Comparison of ENCODE assay signal across 24 cellular contexts in the genomic region with DNA sequence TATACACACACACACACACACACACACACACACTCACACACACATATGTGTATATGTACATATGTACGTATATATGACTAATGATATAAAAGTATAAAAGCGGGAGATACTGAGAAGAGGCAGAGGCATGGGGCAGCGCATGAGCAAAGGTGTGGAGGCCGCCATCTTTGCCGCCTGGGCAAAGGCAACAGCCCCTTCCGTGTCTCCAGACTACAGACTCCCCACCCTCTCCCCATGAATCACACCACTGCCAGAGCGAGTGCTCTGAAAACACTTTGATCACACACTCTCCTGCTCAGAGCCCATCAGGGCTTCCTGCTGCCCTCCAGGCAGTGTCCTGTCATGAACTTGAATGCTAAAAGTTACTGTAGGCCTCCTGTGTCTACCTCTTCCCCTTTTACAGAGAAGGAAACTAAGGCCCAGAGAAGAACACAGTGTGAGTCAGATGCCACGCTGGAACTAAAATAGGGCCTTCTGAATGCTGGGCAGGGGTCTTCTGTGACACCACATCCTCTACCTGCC. TPM values are rescaled to one million over a fixed set of nuclear protein-coding genes. Genes with fewer than 3 reads are reported as not detected.
A peak's percentile ranks its signal among the peaks of the same experiment; 100 is the strongest.
DNase-seq lines count a peak whose midpoint lies in the region; ATAC-seq and TF ChIP-seq lines count a peak whose summit lies in the region.
"Had no signal": no experiment of that assay in that cellular context is flagged by ENCODE, and none has a peak within 500 bp of the region (broad histone marks: within the 10 kb centered on the region; RNA-seq: fewer than 3 reads in every experiment).

No MANE protein-coding gene starts in this region.

- no peak overlapping the region for H2AFZ ChIP-seq in hepatocyte

- WGBS in hepatocyte (ENCODE audit: low lambda C conversion rate, missing lambda C conversion rate): 83% methylated on average over 8 of the region's 8 CpGs

- H3K27ac ChIP-seq in hepatocyte: peak overlapping the region; percentile 87
- H3K27ac ChIP-seq: esophagus squamous epithelium, gastroesophageal sphincter, thyroid gland had no signal

- H3K9me2 ChIP-seq in hepatocyte (replicated peaks; ENCODE audit: insufficient read depth): no peaks in the 10 kb centered on the region
- H3K9me2 ChIP-seq: SK-N-SH had no signal

- no peak overlapping the region for H3K4me3 Mint-ChIP-seq in activated naive CD4-positive, alpha-beta T cell treated with anti-CD3 and anti-CD28 coated beads, Interleukin-2, amount 10 ng/mL, durations not matched to agents 7 days and 5 days
- peak overlapping the region in 1 of 3 donors; percentile 66 for H3K4me3 Mint-ChIP-seq in T-cell
- no peak overlapping the region for H3K4me3 Mint-ChIP-seq in stimulated activated effector memory CD8-positive, alpha-beta T cell treated with anti-CD3 and anti-CD28 coated beads, Interleukin-12 subunit alpha, Interleukin-12 subunit beta, amount 100 ng/mL, for 72 hours
- H3K4me3 Mint-ChIP-seq: activated B cell treated with CpG ODN at 0.5 μM for 24 hours; central memory CD8-positive, alpha-beta T cell; GM23338; natural killer cell treated with Interleukin-12 subunit alpha and Interleukin-12 subunit beta and Interleukin-15 and Interleukin-18, amount 100 ng/mL, for 72 hours had no signal

- no peaks in the 10 kb centered on the region for H3K27me3 ChIP-seq in hepatocyte
- H3K27me3 ChIP-seq: gastroesophageal sphincter, thyroid gland had no signal

- H3K9me3 Mint-ChIP-seq in activated naive CD4-positive, alpha-beta T cell treated with anti-CD3 and anti-CD28 coated beads, Interleukin-2, amount 10 ng/mL, durations not matched to agents 7 days and 5 days: peaks cover 7% of the 10 kb centered on the region
- H3K9me3 Mint-ChIP-seq in T-cell: no peaks in the 10 kb centered on the region
- H3K9me3 Mint-ChIP-seq in stimulated activated effector memory CD8-positive, alpha-beta T cell treated with anti-CD3 and anti-CD28 coated beads, Interleukin-12 subunit alpha, Interleukin-12 subunit beta, amount 100 ng/mL, for 72 hours: no peaks in the 10 kb centered on the region
- H3K9me3 Mint-ChIP-seq: activated B cell treated with CpG ODN at 0.5 μM for 24 hours; central memory CD8-positive, alpha-beta T cell; GM23338; natural killer cell treated with Interleukin-12 subunit alpha and Interleukin-12 subunit beta and Interleukin-15 and Interleukin-18, amount 100 ng/mL, for 72 hours had no signal

- H3K27me3 Mint-ChIP-seq in activated naive CD4-positive, alpha-beta T cell treated with anti-CD3 and anti-CD28 coated beads, Interleukin-2, amount 10 ng/mL, durations not matched to agents 7 days and 5 days: peaks cover 11% of the 10 kb centered on the region
- no peaks in the 10 kb centered on the region for H3K27me3 Mint-ChIP-seq in T-cell
- H3K27me3 Mint-ChIP-seq: central memory CD8-positive, alpha-beta T cell; natural killer cell treated with Interleukin-12 subunit alpha and Interleukin-12 subunit beta and Interleukin-15 and Interleukin-18, amount 100 ng/mL, for 72 hours; progenitor cell of endocrine pancreas had no signal

- no peaks in the 10 kb centered on the region for H3K79me2 ChIP-seq in hepatocyte

- no peaks in the 10 kb centered on the region for H3K9me3 ChIP-seq in hepatocyte (ENCODE audit: low read depth)
- H3K9me3 ChIP-seq: esophagus squamous epithelium, gastroesophageal sphincter, SK-N-SH, thyroid gland had no signal

- H3K4me1 ChIP-seq in hepatocyte (ENCODE audit: insufficient read depth): peaks cover 55% of the 10 kb centered on the region

- CTCF ChIA-PET in activated naive CD4-positive, alpha-beta T cell treated with anti-CD3 and anti-CD28 coated beads, Interleukin-2, amount 10 ng/mL, durations not matched to agents 7 days and 5 days (lab: Charles Lee): interaction anchor here (1.3 kb wide), 1 partner anchor 17 kb away, joined by 4 read pairs; no protein-coding TSS in a partner anchor
- CTCF ChIA-PET in T-cell (lab: Charles Lee): interaction anchor here in 1 of 2 donors (1.3 kb wide), 1 partner anchor 16 kb away, joined by 3 read pairs; no protein-coding TSS in a partner anchor

- POLR2A ChIA-PET in T-cell (lab: Charles Lee): no interaction called here

- ATAC-seq in T-cell (replicated peaks in 1 of 4): no peak
- ATAC-seq in stimulated activated effector memory CD8-positive, alpha-beta T cell treated with anti-CD3 and anti-CD28 coated beads, Interleukin-12 subunit alpha, Interleukin-12 subunit beta, amount 100 ng/mL, for 72 hours: no peak
- ATAC-seq in GM21529 (IDR thresholded peaks at IDR 0.05; ENCODE audit: unreplicated experiment): no peak
- ATAC-seq: gastroesophageal sphincter; GM12878; GM23338; natural killer cell treated with Interleukin-12 subunit alpha and Interleukin-12 subunit beta and Interleukin-15 and Interleukin-18, amount 100 ng/mL, for 72 hours; stimulated activated naive CD8-positive, alpha-beta T cell treated with anti-CD3 and anti-CD28 coated beads, Interleukin-15, Interleukin-2, amounts not matched to agents 100 U/mL and 50 U/mL, for 24 hours had no signal

- no peaks in the 10 kb centered on the region for H3K36me3 ChIP-seq in hepatocyte (replicated peaks; ENCODE audit: insufficient read depth, low read depth)
- H3K36me3 ChIP-seq: esophagus squamous epithelium, gastroesophageal sphincter, thyroid gland had no signal

- no peaks in the 10 kb centered on the region for H4K20me1 ChIP-seq in hepatocyte (ENCODE audit: insufficient read depth, poor library complexity, severe bottlenecking)

- no peak for TF ChIP-seq CTCF in hepatocyte (IDR thresholded peaks at IDR 0.05; ENCODE audit: poor library complexity)

- H3K27ac Mint-ChIP-seq in activated naive CD4-positive, alpha-beta T cell treated with anti-CD3 and anti-CD28 coated beads, Interleukin-2, amount 10 ng/mL, durations not matched to agents 7 days and 5 days: peak overlapping the region; percentile 80
- H3K27ac Mint-ChIP-seq in T-cell: peak overlapping the region; percentile 74 to 90
- peak overlapping the region; percentile 72 for H3K27ac Mint-ChIP-seq in stimulated activated effector memory CD8-positive, alpha-beta T cell treated with anti-CD3 and anti-CD28 coated beads, Interleukin-12 subunit alpha, Interleukin-12 subunit beta, amount 100 ng/mL, for 72 hours
- H3K27ac Mint-ChIP-seq: activated B cell treated with CpG ODN at 0.5 μM for 24 hours, GM23338, progenitor cell of endocrine pancreas had no signal

- peaks cover 3% of the 10 kb centered on the region for H3K36me3 Mint-ChIP-seq in activated naive CD4-positive, alpha-beta T cell treated with anti-CD3 and anti-CD28 coated beads, Interleukin-2, amount 10 ng/mL, durations not matched to agents 7 days and 5 days
- H3K36me3 Mint-ChIP-seq in T-cell: no peaks in the 10 kb centered on the region
- peaks cover 4% of the 10 kb centered on the region for H3K36me3 Mint-ChIP-seq in stimulated activated effector memory CD8-positive, alpha-beta T cell treated with anti-CD3 and anti-CD28 coated beads, Interleukin-12 subunit alpha, Interleukin-12 subunit beta, amount 100 ng/mL, for 72 hours
- H3K36me3 Mint-ChIP-seq: natural killer cell treated with Interleukin-12 subunit alpha and Interleukin-12 subunit beta and Interleukin-15 and Interleukin-18, amount 100 ng/mL, for 72 hours had no signal

- no peak for DNase-seq in activated naive CD4-positive, alpha-beta T cell treated with anti-CD3 and anti-CD28 coated beads, Interleukin-2, amount 10 ng/mL, durations not matched to agents 7 days and 5 days
- DNase-seq in activated naive CD4-positive, alpha-beta T cell treated with anti-CD3 and anti-CD28 coated beads, Interleukin-2, amount 50 U/mL, for 16 hours: no peak
- DNase-seq in T-cell (no peak), hepatocyte (ENCODE audit: low spot score) (no peak), NCI-H2171 (lab: John Stamatoyannopoulos, UW) (no peak), AG08395 (ENCODE audit: low spot score) (no peak)
- no peak for DNase-seq in stimulated activated effector memory CD8-positive, alpha-beta T cell treated with anti-CD3 and anti-CD28 coated beads, Interleukin-12 subunit alpha, Interleukin-12 subunit beta, amount 100 ng/mL, for 72 hours (ENCODE audit: low spot score in 2 of 2)
- DNase-seq: activated B cell treated with CpG ODN at 0.5 μM for 24 hours; esophagus squamous epithelium; Kasumi-1; NCI-H1105; NCI-H2081 treated with DMSO at 0.1 percent for 48 hours; NCI-H510A; SK-N-SH; stimulated activated CD4-positive, alpha-beta T cell treated with anti-CD3 and anti-CD28 coated beads, Interleukin-1b, Interleukin-23, amount 100 ng/mL, for 48 hours; stimulated activated naive CD8-positive, alpha-beta T cell treated with anti-CD3 and anti-CD28 coated beads, Interleukin-15, Interleukin-2, amounts not matched to agents 100 U/mL and 50 U/mL, for 24 hours; thyroid gland had no signal

- no peak overlapping the region for H3K4me2 ChIP-seq in hepatocyte
- H3K4me2 ChIP-seq: GM23338, SK-N-SH had no signal

- H3K4me3 ChIP-seq in hepatocyte: no peak overlapping the region
- H3K4me3 ChIP-seq: esophagus squamous epithelium, gastroesophageal sphincter, GM12878, GM23338, thyroid gland had no signal

- H3K4me1 Mint-ChIP-seq in activated naive CD4-positive, alpha-beta T cell treated with anti-CD3 and anti-CD28 coated beads, Interleukin-2, amount 10 ng/mL, durations not matched to agents 7 days and 5 days: peaks cover 44% of the 10 kb centered on the region
- H3K4me1 Mint-ChIP-seq in T-cell: peaks cover 40 to 47% (median 42%) of the 10 kb centered on the region in 3 donors
- peaks cover 72% of the 10 kb centered on the region for H3K4me1 Mint-ChIP-seq in stimulated activated effector memory CD8-positive, alpha-beta T cell treated with anti-CD3 and anti-CD28 coated beads, Interleukin-12 subunit alpha, Interleukin-12 subunit beta, amount 100 ng/mL, for 72 hours
- H3K4me1 Mint-ChIP-seq: activated B cell treated with CpG ODN at 0.5 μM for 24 hours had no signal

RNA-seq across cellular contexts. Expression of gene SSBP3, which starts 54.7 kb away (rescaled TPM):
- 10 to 100 TPM; 51.5 to 84.5 (median 69.2) TPM for total RNA-seq in T-cell
- 27.1 and 47.2 TPM in 2 replicates for total RNA-seq in hepatocyte
- 23.8 and 25.8 TPM in 2 replicates for polyA plus RNA-seq in hepatocyte
